8 cellular contexts compared by ENCODE assay signal in genomic region chr1:117559985-117560384, GRCh38.
"Had no signal": no experiment of that assay in that cellular context is flagged by ENCODE, and none has a peak within 500 bp of the region (broad histone marks: within the 10 kb centered on the region; RNA-seq: fewer than 3 reads in every experiment).

No MANE protein-coding gene starts in this region.

- DNase-seq: IMR-90, KBM-7, KG1 had no signal

- H3K27ac Mint-ChIP-seq: IgD-negative memory B cell had no signal

- H3K27ac ChIP-seq: HL-60, KMS-11 had no signal

- ATAC-seq: HepG2 had no signal

- H3K4me2 ChIP-seq: KMS-11 had no signal

- H3K9ac ChIP-seq: KMS-11 had no signal

- FAIRE-seq: HepG2, HTR-8/SVneo had no signal
